Comparison of ENCODE assay signal across 8 cellular contexts in the genomic region with DNA sequence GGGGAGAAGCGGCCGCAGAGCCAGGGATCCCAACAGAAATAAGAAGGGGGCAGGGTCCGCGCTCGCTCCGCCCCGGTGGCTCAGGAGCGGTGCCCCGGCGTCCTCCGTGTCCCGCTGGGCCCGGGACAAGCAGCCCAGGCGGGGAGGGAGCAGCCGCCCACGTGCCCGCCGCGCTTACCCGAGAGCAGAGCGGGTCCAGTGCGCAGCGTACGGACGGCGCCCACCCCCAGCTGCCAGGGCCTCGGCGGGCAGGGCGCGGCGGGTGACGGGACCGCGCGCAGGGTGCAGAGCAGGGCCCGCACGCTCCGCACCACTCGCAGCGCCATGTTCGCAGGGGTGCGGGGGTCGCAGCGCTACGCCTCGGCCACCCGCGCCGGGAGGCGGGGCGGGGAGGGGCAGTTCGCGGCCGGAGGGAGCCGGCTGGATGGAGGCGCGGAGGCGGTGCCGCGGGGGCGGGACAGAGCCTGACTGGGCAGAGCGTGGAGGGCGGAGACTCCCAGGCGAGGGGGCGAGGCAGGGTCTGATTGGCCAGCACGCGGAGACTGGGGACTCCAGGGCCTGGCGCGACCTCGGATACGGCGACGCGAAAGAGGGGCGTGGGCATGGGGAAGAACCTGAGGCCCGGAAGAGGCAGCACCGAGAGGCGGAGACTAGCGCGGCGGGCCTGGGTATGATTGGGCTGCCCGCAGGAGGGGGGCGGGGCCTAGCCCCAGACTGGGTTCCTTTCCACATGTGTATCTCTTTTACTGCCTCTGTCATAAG. TPM values are rescaled to one million over a fixed set of nuclear protein-coding genes. Genes with fewer than 3 reads are reported as not detected.
DNase-seq lines count a peak whose midpoint lies in the region; ATAC-seq and TF ChIP-seq lines count a peak whose summit lies in the region.

A gene (minus strand): TSS at position 443 of the 762 bp plus-strand sequence. CDS start 117 bp downstream, at position 326.

- DNase-seq in DMS153 (lab: John Stamatoyannopoulos, UW) (peak; percentile 97), KBM-7 (peak; percentile 99)
- DNase-seq in activated T-cell treated with anti-CD3 and anti-CD28 coated beads, Interleukin-2, amount 50 U/mL, for 48 hours = peak; percentile 97 to 99
- peak; percentile 94 for DNase-seq in stimulated activated CD8-positive, alpha-beta memory T cell treated with anti-CD3 and anti-CD28 coated beads, Interleukin-7, amount 100 ng/mL, for 24 hours (ENCODE audit: low read depth)

- no peak within 1 kb of the TSS for H3K9ac ChIP-seq in muscle layer of colon (ENCODE audit: low read length)

- no peaks in the 10 kb centered on the region for H3K27me3 ChIP-seq in muscle layer of colon (ENCODE audit: control insufficient read depth in 1 of 2, insufficient read depth in 2 of 2, low read length in 2 of 2)

- peak within 1 kb of the TSS; percentile 63 to 65 for H3K4me3 ChIP-seq in muscle layer of colon (ENCODE audit: low read depth in 1 of 2, low read length in 2 of 2)

- H3K9me3 ChIP-seq in muscle layer of colon (ENCODE audit: low read length) = no peaks in the 10 kb centered on the region

- in situ Hi-C loops in KBM-7 (cut with MboI; ENCODE audit: low pct_unique_long_range_greater_than_20kb, low sequenced_read_pairs) = no loop called here

- H3K27ac ChIP-seq in muscle layer of colon (ENCODE audit: low read depth, low read length) = peak within 1 kb of the TSS; percentile 73

- peaks cover 8% of the 10 kb centered on the region for H3K4me1 ChIP-seq in muscle layer of colon (ENCODE audit: insufficient read depth, low read length)

- ATAC-seq in GM21717 (IDR thresholded peaks at IDR 0.05; ENCODE audit: unreplicated experiment) (peak; percentile 98), esophagus mucosa (peak; percentile 100)

- H3K36me3 ChIP-seq in muscle layer of colon (ENCODE audit: insufficient read depth, low read length) = no peaks in the 10 kb centered on the region

TF ChIP-seq in PFSK-1, 5 proteins besides CTCF, POLR2A, EP300 and RAD21:
- TF ChIP-seq POLR2AphosphoS5 (IDR thresholded peaks at IDR 0.05; ENCODE audit: low read depth, low read length) (no peak), TAF1 (IDR thresholded peaks at IDR 0.05; ENCODE audit: borderline replicate concordance, insufficient read depth, low read length) (0 out of 2 replicates have a peak, but pooled peaks have one; percentile 13), FOXP2 (optimal IDR thresholded peaks at IDR 0.05; ENCODE audit: borderline replicate concordance, extremely low read depth, extremely low read length, insufficient read depth) (peak; percentile 9), SIN3A (IDR thresholded peaks at IDR 0.05; ENCODE audit: borderline replicate concordance, insufficient read depth, low read length) (no peak)
- TF ChIP-seq, protein P1, sequence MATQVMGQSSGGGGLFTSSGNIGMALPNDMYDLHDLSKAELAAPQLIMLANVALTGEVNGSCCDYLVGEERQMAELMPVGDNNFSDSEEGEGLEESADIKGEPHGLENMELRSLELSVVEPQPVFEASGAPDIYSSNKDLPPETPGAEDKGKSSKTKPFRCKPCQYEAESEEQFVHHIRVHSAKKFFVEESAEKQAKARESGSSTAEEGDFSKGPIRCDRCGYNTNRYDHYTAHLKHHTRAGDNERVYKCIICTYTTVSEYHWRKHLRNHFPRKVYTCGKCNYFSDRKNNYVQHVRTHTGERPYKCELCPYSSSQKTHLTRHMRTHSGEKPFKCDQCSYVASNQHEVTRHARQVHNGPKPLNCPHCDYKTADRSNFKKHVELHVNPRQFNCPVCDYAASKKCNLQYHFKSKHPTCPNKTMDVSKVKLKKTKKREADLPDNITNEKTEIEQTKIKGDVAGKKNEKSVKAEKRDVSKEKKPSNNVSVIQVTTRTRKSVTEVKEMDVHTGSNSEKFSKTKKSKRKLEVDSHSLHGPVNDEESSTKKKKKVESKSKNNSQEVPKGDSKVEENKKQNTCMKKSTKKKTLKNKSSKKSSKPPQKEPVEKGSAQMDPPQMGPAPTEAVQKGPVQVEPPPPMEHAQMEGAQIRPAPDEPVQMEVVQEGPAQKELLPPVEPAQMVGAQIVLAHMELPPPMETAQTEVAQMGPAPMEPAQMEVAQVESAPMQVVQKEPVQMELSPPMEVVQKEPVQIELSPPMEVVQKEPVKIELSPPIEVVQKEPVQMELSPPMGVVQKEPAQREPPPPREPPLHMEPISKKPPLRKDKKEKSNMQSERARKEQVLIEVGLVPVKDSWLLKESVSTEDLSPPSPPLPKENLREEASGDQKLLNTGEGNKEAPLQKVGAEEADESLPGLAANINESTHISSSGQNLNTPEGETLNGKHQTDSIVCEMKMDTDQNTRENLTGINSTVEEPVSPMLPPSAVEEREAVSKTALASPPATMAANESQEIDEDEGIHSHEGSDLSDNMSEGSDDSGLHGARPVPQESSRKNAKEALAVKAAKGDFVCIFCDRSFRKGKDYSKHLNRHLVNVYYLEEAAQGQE (IDR thresholded peaks at IDR 0.05; ENCODE audit: insufficient read depth in 1 of 2, low read depth in 2 of 2, low read length in 2 of 2) = no peak
TF ChIP-seq in PFSK-1: peak in this region for 2.

RNA-seq across cellular contexts. Expression of the gene that starts here (rescaled TPM):
- polyA plus RNA-seq in PFSK-1 (2012; ENCODE audit: insufficient read length, low read depth) = 42.5 TPM
- total RNA-seq in esophagus mucosa = 22.7 TPM

Comparison
In these comparisons a context has a peak if more than half of its experiments do, and no peak if none do; other contexts are left out.
1. Peak in every context shown above with its lines: DNase-seq, ATAC-seq, H3K4me3 ChIP-seq and H3K27ac ChIP-seq.